In the genomic region with DNA sequence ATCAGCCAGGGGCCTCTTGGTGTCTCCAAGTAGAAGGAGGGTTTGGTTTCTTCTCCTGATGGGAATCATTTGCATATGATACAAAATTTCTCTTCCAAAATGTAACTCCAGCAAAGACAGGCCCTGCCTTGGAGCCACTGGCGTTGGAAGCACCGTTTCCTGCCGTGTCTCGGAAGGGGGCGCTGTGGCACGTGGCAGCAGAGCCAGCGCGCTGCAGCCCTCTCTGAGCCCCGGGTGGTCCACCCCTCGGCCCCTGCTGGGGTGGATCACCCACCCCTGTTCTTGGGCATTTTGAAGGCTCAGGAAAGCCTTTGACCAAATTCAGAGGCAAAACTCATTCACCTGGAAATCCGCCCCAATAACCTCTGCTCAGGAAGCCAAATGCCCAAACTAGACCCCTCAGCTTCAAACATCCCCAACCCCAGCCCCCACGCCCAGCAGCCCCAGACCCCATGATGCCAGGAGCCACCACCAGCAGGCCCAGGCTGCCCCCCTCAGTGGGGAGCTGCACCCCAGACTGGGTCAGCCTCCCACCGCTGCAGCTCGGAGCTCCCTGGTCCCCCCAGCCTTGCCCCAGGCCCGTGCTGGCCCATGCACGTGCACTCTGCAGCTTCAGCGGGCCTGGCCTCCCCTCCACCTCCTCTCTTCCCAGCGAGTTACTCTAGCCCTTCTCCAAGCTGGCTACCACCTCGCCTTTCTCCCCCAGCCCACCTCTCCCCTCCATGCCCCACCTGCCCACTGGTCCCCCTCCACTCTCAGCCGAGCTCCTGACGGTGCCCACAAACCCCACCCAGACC, we compare ENCODE assay signal across 1 cellular context.
TF ChIP-seq lines count a peak whose summit lies in the region.

No MANE protein-coding gene starts in this region.

TF ChIP-seq in H1, 55 proteins besides CTCF, POLR2A, EP300 and RAD21:
- TF ChIP-seq SP2 (IDR thresholded peaks at IDR 0.05; ENCODE audit: low read length) (no peak), HDAC6 (IDR thresholded peaks at IDR 0.05; ENCODE audit: low read depth, low read length) (no peak), NANOG (IDR thresholded peaks at IDR 0.05; ENCODE audit: insufficient read depth, low read depth, low read length, poor library complexity, severe bottlenecking) (no peak), SRF (IDR thresholded peaks at IDR 0.05; ENCODE audit: low read depth, low read length) (no peak), RFX5 (IDR thresholded peaks at IDR 0.05; ENCODE audit: borderline replicate concordance, low read depth, low read length) (no peak), SUZ12 (IDR thresholded peaks at IDR 0.05; ENCODE audit: low read length) (no peak), CBX5 (IDR thresholded peaks at IDR 0.05; ENCODE audit: low read depth, low read length) (no peak), EGR1 (IDR thresholded peaks at IDR 0.05; ENCODE audit: borderline replicate concordance, low read depth, low read length) (no peak), POU5F1 (IDR thresholded peaks at IDR 0.05; ENCODE audit: low read depth, low read length) (no peak), JUN (IDR thresholded peaks at IDR 0.05; ENCODE audit: low read depth, low read length) (no peak), YY1 (IDR thresholded peaks at IDR 0.05; ENCODE audit: low read depth, low read length) (no peak), SP1 (IDR thresholded peaks at IDR 0.05; ENCODE audit: low read depth, low read length) (no peak), BRCA1 (IDR thresholded peaks at IDR 0.05; ENCODE audit: low read depth, low read length) (no peak), CBX8 (IDR thresholded peaks at IDR 0.05; ENCODE audit: borderline replicate concordance, low read depth, low read length) (no peak)
- TF ChIP-seq, protein P1, sequence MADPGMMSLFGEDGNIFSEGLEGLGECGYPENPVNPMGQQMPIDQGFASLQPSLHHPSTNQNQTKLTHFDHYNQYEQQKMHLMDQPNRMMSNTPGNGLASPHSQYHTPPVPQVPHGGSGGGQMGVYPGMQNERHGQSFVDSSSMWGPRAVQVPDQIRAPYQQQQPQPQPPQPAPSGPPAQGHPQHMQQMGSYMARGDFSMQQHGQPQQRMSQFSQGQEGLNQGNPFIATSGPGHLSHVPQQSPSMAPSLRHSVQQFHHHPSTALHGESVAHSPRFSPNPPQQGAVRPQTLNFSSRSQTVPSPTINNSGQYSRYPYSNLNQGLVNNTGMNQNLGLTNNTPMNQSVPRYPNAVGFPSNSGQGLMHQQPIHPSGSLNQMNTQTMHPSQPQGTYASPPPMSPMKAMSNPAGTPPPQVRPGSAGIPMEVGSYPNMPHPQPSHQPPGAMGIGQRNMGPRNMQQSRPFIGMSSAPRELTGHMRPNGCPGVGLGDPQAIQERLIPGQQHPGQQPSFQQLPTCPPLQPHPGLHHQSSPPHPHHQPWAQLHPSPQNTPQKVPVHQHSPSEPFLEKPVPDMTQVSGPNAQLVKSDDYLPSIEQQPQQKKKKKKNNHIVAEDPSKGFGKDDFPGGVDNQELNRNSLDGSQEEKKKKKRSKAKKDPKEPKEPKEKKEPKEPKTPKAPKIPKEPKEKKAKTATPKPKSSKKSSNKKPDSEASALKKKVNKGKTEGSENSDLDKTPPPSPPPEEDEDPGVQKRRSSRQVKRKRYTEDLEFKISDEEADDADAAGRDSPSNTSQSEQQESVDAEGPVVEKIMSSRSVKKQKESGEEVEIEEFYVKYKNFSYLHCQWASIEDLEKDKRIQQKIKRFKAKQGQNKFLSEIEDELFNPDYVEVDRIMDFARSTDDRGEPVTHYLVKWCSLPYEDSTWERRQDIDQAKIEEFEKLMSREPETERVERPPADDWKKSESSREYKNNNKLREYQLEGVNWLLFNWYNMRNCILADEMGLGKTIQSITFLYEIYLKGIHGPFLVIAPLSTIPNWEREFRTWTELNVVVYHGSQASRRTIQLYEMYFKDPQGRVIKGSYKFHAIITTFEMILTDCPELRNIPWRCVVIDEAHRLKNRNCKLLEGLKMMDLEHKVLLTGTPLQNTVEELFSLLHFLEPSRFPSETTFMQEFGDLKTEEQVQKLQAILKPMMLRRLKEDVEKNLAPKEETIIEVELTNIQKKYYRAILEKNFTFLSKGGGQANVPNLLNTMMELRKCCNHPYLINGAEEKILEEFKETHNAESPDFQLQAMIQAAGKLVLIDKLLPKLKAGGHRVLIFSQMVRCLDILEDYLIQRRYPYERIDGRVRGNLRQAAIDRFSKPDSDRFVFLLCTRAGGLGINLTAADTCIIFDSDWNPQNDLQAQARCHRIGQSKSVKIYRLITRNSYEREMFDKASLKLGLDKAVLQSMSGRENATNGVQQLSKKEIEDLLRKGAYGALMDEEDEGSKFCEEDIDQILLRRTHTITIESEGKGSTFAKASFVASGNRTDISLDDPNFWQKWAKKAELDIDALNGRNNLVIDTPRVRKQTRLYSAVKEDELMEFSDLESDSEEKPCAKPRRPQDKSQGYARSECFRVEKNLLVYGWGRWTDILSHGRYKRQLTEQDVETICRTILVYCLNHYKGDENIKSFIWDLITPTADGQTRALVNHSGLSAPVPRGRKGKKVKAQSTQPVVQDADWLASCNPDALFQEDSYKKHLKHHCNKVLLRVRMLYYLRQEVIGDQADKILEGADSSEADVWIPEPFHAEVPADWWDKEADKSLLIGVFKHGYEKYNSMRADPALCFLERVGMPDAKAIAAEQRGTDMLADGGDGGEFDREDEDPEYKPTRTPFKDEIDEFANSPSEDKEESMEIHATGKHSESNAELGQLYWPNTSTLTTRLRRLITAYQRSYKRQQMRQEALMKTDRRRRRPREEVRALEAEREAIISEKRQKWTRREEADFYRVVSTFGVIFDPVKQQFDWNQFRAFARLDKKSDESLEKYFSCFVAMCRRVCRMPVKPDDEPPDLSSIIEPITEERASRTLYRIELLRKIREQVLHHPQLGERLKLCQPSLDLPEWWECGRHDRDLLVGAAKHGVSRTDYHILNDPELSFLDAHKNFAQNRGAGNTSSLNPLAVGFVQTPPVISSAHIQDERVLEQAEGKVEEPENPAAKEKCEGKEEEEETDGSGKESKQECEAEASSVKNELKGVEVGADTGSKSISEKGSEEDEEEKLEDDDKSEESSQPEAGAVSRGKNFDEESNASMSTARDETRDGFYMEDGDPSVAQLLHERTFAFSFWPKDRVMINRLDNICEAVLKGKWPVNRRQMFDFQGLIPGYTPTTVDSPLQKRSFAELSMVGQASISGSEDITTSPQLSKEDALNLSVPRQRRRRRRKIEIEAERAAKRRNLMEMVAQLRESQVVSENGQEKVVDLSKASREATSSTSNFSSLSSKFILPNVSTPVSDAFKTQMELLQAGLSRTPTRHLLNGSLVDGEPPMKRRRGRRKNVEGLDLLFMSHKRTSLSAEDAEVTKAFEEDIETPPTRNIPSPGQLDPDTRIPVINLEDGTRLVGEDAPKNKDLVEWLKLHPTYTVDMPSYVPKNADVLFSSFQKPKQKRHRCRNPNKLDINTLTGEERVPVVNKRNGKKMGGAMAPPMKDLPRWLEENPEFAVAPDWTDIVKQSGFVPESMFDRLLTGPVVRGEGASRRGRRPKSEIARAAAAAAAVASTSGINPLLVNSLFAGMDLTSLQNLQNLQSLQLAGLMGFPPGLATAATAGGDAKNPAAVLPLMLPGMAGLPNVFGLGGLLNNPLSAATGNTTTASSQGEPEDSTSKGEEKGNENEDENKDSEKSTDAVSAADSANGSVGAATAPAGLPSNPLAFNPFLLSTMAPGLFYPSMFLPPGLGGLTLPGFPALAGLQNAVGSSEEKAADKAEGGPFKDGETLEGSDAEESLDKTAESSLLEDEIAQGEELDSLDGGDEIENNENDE (IDR thresholded peaks at IDR 0.05; ENCODE audit: insufficient replicate concordance, low read length) = no peak
